In genomic region chr16:22306788-22307187, GRCh38 we compare ENCODE assay signal across 1 cellular context.
TF ChIP-seq lines count a peak whose summit lies in the region.

No MANE protein-coding gene starts in this region.

TF ChIP-seq in HepG2, 621 proteins besides CTCF, POLR2A, EP300 and RAD21 (continued from another document):
- TF ChIP-seq ZHX2 (IDR thresholded peaks at IDR 0.05; ENCODE audit: low read depth) (no peak), ZHX2 (CRISPR knock-in tag; IDR thresholded peaks at IDR 0.05; ENCODE audit: borderline replicate concordance) (no peak), ZNF180 (CRISPR knock-in tag; IDR thresholded peaks at IDR 0.05; ENCODE audit: borderline replicate concordance, low read depth) (no peak), ZBTB3 (CRISPR knock-in tag; IDR thresholded peaks at IDR 0.05; ENCODE audit: borderline replicate concordance, low read depth) (no peak), MAFK (conservative IDR thresholded peaks at IDR 0.05 in 1 of 2, IDR thresholded peaks at IDR 0.05 in 1 of 2; ENCODE audit: low read length in 2 of 2) (0 out of 4 replicates have a peak, but pooled peaks of 1 of the 2 experiments have one; percentile 1), RBM22 (optimal IDR thresholded peaks at IDR 0.05; ENCODE audit: low read length) (peak; percentile 77), ZNF615 (CRISPR knock-in tag; IDR thresholded peaks at IDR 0.05; ENCODE audit: borderline replicate concordance) (no peak), THAP9 (CRISPR knock-in tag; IDR thresholded peaks at IDR 0.05; ENCODE audit: borderline replicate concordance) (0 out of 2 replicates have a peak, but pooled peaks have one; percentile 8), GLMP (CRISPR knock-in tag; IDR thresholded peaks at IDR 0.05; ENCODE audit: borderline replicate concordance) (no peak), RARG (CRISPR knock-in tag; IDR thresholded peaks at IDR 0.05; ENCODE audit: low read depth) (no peak), BRF2 (CRISPR knock-in tag; IDR thresholded peaks at IDR 0.05) (no peak), AGO2 (optimal IDR thresholded peaks at IDR 0.05; ENCODE audit: low read depth, low read length) (peak; percentile 79), POLR2G (IDR thresholded peaks at IDR 0.05; ENCODE audit: low read depth, low read length) (no peak), PLRG1 (conservative IDR thresholded peaks at IDR 0.05) (no peak), ZNF350 (CRISPR knock-in tag; IDR thresholded peaks at IDR 0.05; ENCODE audit: borderline replicate concordance, low read depth) (0 out of 2 replicates have a peak, but pooled peaks have one; percentile 15)
